ENCODE assay signal across 22 cellular contexts in genomic region chr7:22008011-22008410, GRCh38.
DNase-seq lines count a peak whose midpoint lies in the region; ATAC-seq and TF ChIP-seq lines count a peak whose summit lies in the region.
"Had no signal": no experiment of that assay in that cellular context is flagged by ENCODE, and none has a peak within 500 bp of the region (broad histone marks: within the 10 kb centered on the region; RNA-seq: fewer than 3 reads in every experiment).

No MANE protein-coding gene starts in this region.

- in situ Hi-C loops in G401 (cut with HindIII; ENCODE audit: low sequenced_read_pairs) = no loop called here

- no peak for TF ChIP-seq CTCF in neural progenitor cell (IDR thresholded peaks at IDR 0.05)

- H3K4me3 Mint-ChIP-seq in T-helper 17 cell = no peak overlapping the region
- H3K4me3 Mint-ChIP-seq in neural progenitor cell = no peak overlapping the region
- H3K4me3 Mint-ChIP-seq: CD8-positive, alpha-beta T cell; T-helper 1 cell treated with Interleukin-12 subunit alpha and Interleukin-12 subunit beta and Interleukin-4 antibody, amounts not matched to agents 30 μg/mL and 1 μg/mL, for 36 hours had no signal

- no peaks in the 10 kb centered on the region for H3K36me3 ChIP-seq in neural progenitor cell

- no peaks in the 10 kb centered on the region for H3K4me1 Mint-ChIP-seq in T-helper 17 cell
- H3K4me1 Mint-ChIP-seq in neural progenitor cell = peaks cover 19% of the 10 kb centered on the region

- H4K20me1 ChIP-seq in neural progenitor cell (ENCODE audit: low read depth) = no peaks in the 10 kb centered on the region

- H3K4me3 ChIP-seq in neural progenitor cell = no peak overlapping the region

- no peak overlapping the region for H3K27ac ChIP-seq in neural progenitor cell
- H3K27ac ChIP-seq: C4-2B had no signal

- H3K27me3 ChIP-seq in neural progenitor cell = no peaks in the 10 kb centered on the region

- H3K27ac Mint-ChIP-seq in T-helper 17 cell (peak overlapping the region; percentile 19), neural progenitor cell (no peak overlapping the region)
- H3K27ac Mint-ChIP-seq: CD8-positive, alpha-beta T cell; T-helper 1 cell treated with Interleukin-12 subunit alpha and Interleukin-12 subunit beta and Interleukin-4 antibody, amounts not matched to agents 30 μg/mL and 1 μg/mL, for 36 hours had no signal

- H3F3A ChIP-seq in neural progenitor cell (ENCODE audit: low read depth) = no peaks in the 10 kb centered on the region

- H3K79me2 ChIP-seq in neural progenitor cell (ENCODE audit: low read depth) = no peaks in the 10 kb centered on the region

- H3K27me3 Mint-ChIP-seq in T-helper 17 cell = peaks cover 53% of the 10 kb centered on the region
- peaks cover 8% of the 10 kb centered on the region for H3K27me3 Mint-ChIP-seq in neural progenitor cell (ENCODE audit: insufficient read depth, low read depth)

- peak; percentile 41 for DNase-seq in COR-L47 (lab: John Stamatoyannopoulos, UW)
- peak; percentile 17 for DNase-seq in G401 (ENCODE audit: low spot score)
- DNase-seq in T-helper 17 cell = no peak
- peak; percentile 15 for DNase-seq in neural progenitor cell (ENCODE audit: low spot score)
- DNase-seq: CD8-positive, alpha-beta T cell; DMS153; DND-41; Kasumi-1; NCI-H1092 treated with DMSO at 0.1 percent for 48 hours; NCI-H1694; NCI-H2029 treated with DMSO at 0.1 percent for 48 hours; NCI-H510A; NCI-H774; SK-N-SH; SW 1271 had no signal

- no peaks in the 10 kb centered on the region for H3K36me3 Mint-ChIP-seq in T-helper 17 cell (ENCODE audit: low read depth)
- H3K36me3 Mint-ChIP-seq in neural progenitor cell = no peaks in the 10 kb centered on the region
- H3K36me3 Mint-ChIP-seq: CD8-positive, alpha-beta T cell had no signal

- ATAC-seq in T-helper 17 cell (no peak), HG02973 (IDR thresholded peaks at IDR 0.05; ENCODE audit: unreplicated experiment) (no peak), GM21390 (IDR thresholded peaks at IDR 0.05; ENCODE audit: unreplicated experiment) (no peak), HG02884 (IDR thresholded peaks at IDR 0.05; ENCODE audit: unreplicated experiment) (no peak)
- ATAC-seq: CD8-positive, alpha-beta T cell; HCT116; HepG2 had no signal

- no peaks in the 10 kb centered on the region for H3K9me3 Mint-ChIP-seq in neural progenitor cell
- H3K9me3 Mint-ChIP-seq: CD8-positive, alpha-beta T cell; T-helper 1 cell treated with Interleukin-12 subunit alpha and Interleukin-12 subunit beta and Interleukin-4 antibody, amounts not matched to agents 30 μg/mL and 1 μg/mL, for 36 hours had no signal

- no peak overlapping the region for H3K9ac ChIP-seq in neural progenitor cell
- H3K9ac ChIP-seq: SK-N-SH had no signal

- no peaks in the 10 kb centered on the region for H3K9me3 ChIP-seq in T-helper 17 cell (ENCODE audit: control insufficient read depth, low read length, poor library complexity, severe bottlenecking)
- H3K9me3 ChIP-seq in neural progenitor cell (ENCODE audit: low read depth) = no peaks in the 10 kb centered on the region
- H3K9me3 ChIP-seq: SK-N-SH had no signal

- peak overlapping the region; percentile 60 for H3K4me2 ChIP-seq in neural progenitor cell
- H3K4me2 ChIP-seq: SK-N-SH had no signal

- H2AFZ ChIP-seq in neural progenitor cell (replicated peaks) = no peak overlapping the region

- H3K4me1 ChIP-seq in neural progenitor cell = peaks cover 14% of the 10 kb centered on the region

Comparison
In these comparisons a context has a peak if more than half of its experiments do, and no peak if none do; other contexts are left out.
1. DNase-seq: peak in COR-L47 (single experiment), G401 (single experiment) and neural progenitor cell (single experiment); none in T-helper 17 cell (0 of 3).